ENCODE assay signal across 8 cellular contexts in genomic region chr11:2533642-2534115, GRCh38.
DNase-seq lines count a peak whose midpoint lies in the region; ATAC-seq and TF ChIP-seq lines count a peak whose summit lies in the region.

No MANE protein-coding gene starts in this region.

- no peaks in the 10 kb centered on the region for H3K36me3 ChIP-seq in HUES6 (ENCODE audit: control insufficient read depth, insufficient read depth, low read length)

- no peaks in the 10 kb centered on the region for H3K9me3 Mint-ChIP-seq in activated CD8-positive, alpha-beta T cell treated with anti-CD3 and anti-CD28 coated beads for 36 hours
- H3K9me3 Mint-ChIP-seq in glutamatergic neuron (ENCODE audit: unreplicated experiment) (no peaks in the 10 kb centered on the region), osteocyte (ENCODE audit: unreplicated experiment) (no peaks in the 10 kb centered on the region)

- no peaks in the 10 kb centered on the region for H3K9me3 ChIP-seq in HUES6 (ENCODE audit: control insufficient read depth, insufficient read depth, low read depth, low read length)

- peaks cover 16% of the 10 kb centered on the region for H3K4me1 ChIP-seq in HUES6 (ENCODE audit: control insufficient read depth, insufficient read depth, low read length)

- peaks cover 19% of the 10 kb centered on the region for H3K4me1 Mint-ChIP-seq in activated CD8-positive, alpha-beta T cell treated with anti-CD3 and anti-CD28 coated beads for 36 hours (ENCODE audit: low read depth)
- peaks cover 2% of the 10 kb centered on the region for H3K4me1 Mint-ChIP-seq in glutamatergic neuron (ENCODE audit: low read depth, unreplicated experiment)
- peaks cover 18% of the 10 kb centered on the region for H3K4me1 Mint-ChIP-seq in osteocyte (ENCODE audit: unreplicated experiment)

- peak overlapping the region; percentile 25; the same call in 1 of the 2 replicates for H3K4me3 ChIP-seq in HUES6 (ENCODE audit: low read depth, low read length)

- intact Hi-C loops in activated CD8-positive, alpha-beta T cell treated with anti-CD3 and anti-CD28 coated beads for 36 hours (cut with micrococcal nuclease) = loop anchor here (1.0 kb wide), 1 partner anchor 355 kb away; no protein-coding TSS in a partner anchor

- H3K36me3 Mint-ChIP-seq in activated CD8-positive, alpha-beta T cell treated with anti-CD3 and anti-CD28 coated beads for 36 hours (ENCODE audit: low read depth) = no peaks in the 10 kb centered on the region
- H3K36me3 Mint-ChIP-seq in glutamatergic neuron (ENCODE audit: unreplicated experiment) = no peaks in the 10 kb centered on the region
- H3K36me3 Mint-ChIP-seq in osteocyte (ENCODE audit: unreplicated experiment) = no peaks in the 10 kb centered on the region

- POLR2A ChIA-PET in activated CD8-positive, alpha-beta T cell treated with anti-CD3 and anti-CD28 coated beads for 36 hours (lab: Charles Lee) = interaction anchor here (0.7 to 3.2 kb wide), 6 partner anchors 32 to 358 kb away, joined by 3 to 26 read pairs (median 4); no protein-coding TSS in a partner anchor

- H3K9ac ChIP-seq in HUES6 (ENCODE audit: low read length) = peak overlapping the region; percentile 78

- H3K27ac Mint-ChIP-seq in activated CD8-positive, alpha-beta T cell treated with anti-CD3 and anti-CD28 coated beads for 36 hours = no peak overlapping the region
- H3K27ac Mint-ChIP-seq in glutamatergic neuron (ENCODE audit: unreplicated experiment) (peak overlapping the region; percentile 90), osteocyte (ENCODE audit: unreplicated experiment) (peak overlapping the region; percentile 69)

- peaks cover 19% of the 10 kb centered on the region; the same call in 1 of the 2 replicates for H3K27me3 ChIP-seq in HUES6 (ENCODE audit: control insufficient read depth, insufficient read depth, low read length)

- no peak for TF ChIP-seq CTCF in activated CD8-positive, alpha-beta T cell treated with anti-CD3 and anti-CD28 coated beads for 36 hours (IDR thresholded peaks at IDR 0.05)
- TF ChIP-seq CTCF in glutamatergic neuron (IDR thresholded peaks at IDR 0.05; ENCODE audit: partially characterized antibody, unreplicated experiment) = no peak
- no peak for TF ChIP-seq CTCF in osteocyte (IDR thresholded peaks at IDR 0.05)

- H3K27me3 Mint-ChIP-seq in activated CD8-positive, alpha-beta T cell treated with anti-CD3 and anti-CD28 coated beads for 36 hours = no peaks in the 10 kb centered on the region
- H3K27me3 Mint-ChIP-seq in glutamatergic neuron (ENCODE audit: unreplicated experiment) (peaks cover 8% of the 10 kb centered on the region), osteocyte (ENCODE audit: unreplicated experiment) (peaks cover 21% of the 10 kb centered on the region)

- CTCF ChIA-PET in activated CD8-positive, alpha-beta T cell treated with anti-CD3 and anti-CD28 coated beads for 36 hours (lab: Charles Lee) = interaction anchor here (0.6 to 8.4 kb wide), 58 partner anchors 9 to 558 kb away, joined by 3 to 412 read pairs (median 4); partner anchors contain the start of genes ASCL2, C11orf21, CDKN1C and KCNQ1

- H3K27ac ChIP-seq in HUES6 (ENCODE audit: low read depth, low read length) = peak overlapping the region; percentile 39; the same call in 1 of the 2 replicates

- H3K4me3 Mint-ChIP-seq in activated CD8-positive, alpha-beta T cell treated with anti-CD3 and anti-CD28 coated beads for 36 hours = peak overlapping the region; percentile 55
- H3K4me3 Mint-ChIP-seq in glutamatergic neuron (ENCODE audit: unreplicated experiment) (peak overlapping the region; percentile 59), osteocyte (ENCODE audit: unreplicated experiment) (no peak overlapping the region)

- peak; percentile 37 for ATAC-seq in activated CD8-positive, alpha-beta T cell treated with anti-CD3 and anti-CD28 coated beads for 36 hours

- DNase-seq in COLO668 (lab: John Stamatoyannopoulos, UW; ENCODE audit: unreplicated experiment) (peak; percentile 86), glutamatergic neuron (peak; percentile 85), osteocyte (ENCODE audit: extremely low spot score, unreplicated experiment) (no peak), NCI-H2081 treated with DMSO at 0.1 percent for 48 hours (lab: John Stamatoyannopoulos, UW) (no peak), middle frontal gyrus (ENCODE audit: extremely low spot score, low spot score) (no peak), NCI-H146 treated with DMSO at 0.1 percent for 48 hours (lab: John Stamatoyannopoulos, UW; ENCODE audit: unreplicated experiment) (no peak)
- DNase-seq in activated CD8-positive, alpha-beta T cell treated with anti-CD3 and anti-CD28 coated beads for 36 hours = peak; percentile 77

Comparison
In these comparisons a context has a peak if more than half of its experiments do, and no peak if none do; other contexts are left out.
1. DNase-seq: peak in COLO668 (single experiment), activated CD8-positive, alpha-beta T cell treated with anti-CD3 and anti-CD28 coated beads for 36 hours (single experiment) and glutamatergic neuron (single experiment); none in osteocyte (single experiment), NCI-H2081 treated with DMSO at 0.1 percent for 48 hours (single experiment), middle frontal gyrus (single experiment) and NCI-H146 treated with DMSO at 0.1 percent for 48 hours (single experiment).